Comparison of ENCODE assay signal across 1 cellular context in genomic region chr1:32773764-32774463, GRCh38.
TF ChIP-seq lines count a peak whose summit lies in the region.

No MANE protein-coding gene starts in this region.

TF ChIP-seq in K562, 482 proteins besides CTCF, POLR2A, EP300 and RAD21 (continued from another document):
- no peak for TF ChIP-seq TCF7 (IDR thresholded peaks at IDR 0.05; ENCODE audit: borderline replicate concordance)
- peak; percentile 13; the same call in 1 of the 2 replicates for TF ChIP-seq FOXP1 (CRISPR knock-in tag; IDR thresholded peaks at IDR 0.05)
- TF ChIP-seq GATAD2B (IDR thresholded peaks at IDR 0.05; ENCODE audit: borderline replicate concordance): no peak
- 0 out of 2 replicates have a peak, but pooled peaks have one; percentile 10 for TF ChIP-seq CREB5 (CRISPR knock-in tag; IDR thresholded peaks at IDR 0.05)
- TF ChIP-seq POLR2G (IDR thresholded peaks at IDR 0.05; ENCODE audit: low read depth, low read length): peak; percentile 59
- 0 out of 2 replicates have a peak, but pooled peaks have one; percentile 28 for TF ChIP-seq TCFL5 (CRISPR knock-in tag; conservative IDR thresholded peaks at IDR 0.05)
- TF ChIP-seq NFATC3 (IDR thresholded peaks at IDR 0.05): no peak
- TF ChIP-seq MAZ (CRISPR knock-in tag; conservative IDR thresholded peaks at IDR 0.05 in 1 of 2, IDR thresholded peaks at IDR 0.05 in 1 of 2): peak in 1 of 2 experiments; percentile 55; a peak in 2 of 4 replicates
- no peak for TF ChIP-seq POLR2H (tag; IDR thresholded peaks at IDR 0.05; ENCODE audit: low read depth)
- TF ChIP-seq TAF9B (IDR thresholded peaks at IDR 0.05; ENCODE audit: partially characterized antibody): no peak
- 0 out of 2 replicates have a peak, but pooled peaks have one; percentile 25 for TF ChIP-seq KLF10 (CRISPR knock-in tag; IDR thresholded peaks at IDR 0.05)
- TF ChIP-seq TRIM25 (IDR thresholded peaks at IDR 0.05; ENCODE audit: borderline replicate concordance): no peak
- peak; percentile 75 for TF ChIP-seq POLR2B (IDR thresholded peaks at IDR 0.05; ENCODE audit: low read depth, partially characterized antibody)
- peak; percentile 46; the same call in 1 of the 2 replicates for TF ChIP-seq ZNF644 (tag; IDR thresholded peaks at IDR 0.05; ENCODE audit: low read depth)
- TF ChIP-seq CCNT2 (IDR thresholded peaks at IDR 0.05; ENCODE audit: borderline replicate concordance, extremely low read depth, insufficient read length, low read depth, low read length): no peak
- no peak for TF ChIP-seq MBD2 (IDR thresholded peaks at IDR 0.05; ENCODE audit: borderline replicate concordance, low read depth)
- TF ChIP-seq ZNF695 (CRISPR knock-in tag; IDR thresholded peaks at IDR 0.05): 0 out of 2 replicates have a peak, but pooled peaks have one; percentile 5
- 0 out of 2 replicates have a peak, but pooled peaks have one; percentile 13 for TF ChIP-seq ILF3 (IDR thresholded peaks at IDR 0.05; ENCODE audit: borderline replicate concordance)
- 0 out of 2 replicates have a peak, but pooled peaks have one; percentile 13 for TF ChIP-seq RAD51 (IDR thresholded peaks at IDR 0.05; ENCODE audit: borderline replicate concordance, low read depth)
- peak; percentile 59; the same call in 1 of the 2 replicates for TF ChIP-seq PHB (CRISPR knock-in tag; IDR thresholded peaks at IDR 0.05)
- peak; percentile 27; the same call in 1 of the 2 replicates for TF ChIP-seq AFF4 (CRISPR knock-in tag; IDR thresholded peaks at IDR 0.05)
- TF ChIP-seq RBM22 (IDR thresholded peaks at IDR 0.05; ENCODE audit: low read depth, low read length, poor library complexity, severe bottlenecking): peak; percentile 4
- no peak for TF ChIP-seq SRSF3 (IDR thresholded peaks at IDR 0.05; ENCODE audit: insufficient read depth, low read length)
- 0 out of 2 replicates have a peak, but pooled peaks have one; percentile 12 for TF ChIP-seq ZNF3 (CRISPR knock-in tag; IDR thresholded peaks at IDR 0.05)
- TF ChIP-seq ATF1 (CRISPR knock-in tag; IDR thresholded peaks at IDR 0.05): no peak
- no peak for TF ChIP-seq ATF1 (tag; IDR thresholded peaks at IDR 0.05)
- TF ChIP-seq THRB (CRISPR knock-in tag; conservative IDR thresholded peaks at IDR 0.05): peak; percentile 18
- 0 out of 2 replicates have a peak, but pooled peaks have one; percentile 10 for TF ChIP-seq ZNF764 (CRISPR knock-in tag; IDR thresholded peaks at IDR 0.05; ENCODE audit: low read depth)
- 0 out of 2 replicates have a peak, but pooled peaks have one; percentile 77 for TF ChIP-seq ZNF717 (CRISPR knock-in tag; IDR thresholded peaks at IDR 0.05)
- TF ChIP-seq E2F3 (CRISPR knock-in tag; IDR thresholded peaks at IDR 0.05): peak; percentile 7; the same call in 1 of the 2 replicates
- peak; percentile 34 for TF ChIP-seq ARHGAP35 (IDR thresholded peaks at IDR 0.05; ENCODE audit: partially characterized antibody)
- no peak for TF ChIP-seq MAX (CRISPR knock-in tag; IDR thresholded peaks at IDR 0.05)
- TF ChIP-seq MTA3 (IDR thresholded peaks at IDR 0.05; ENCODE audit: borderline replicate concordance): peak; percentile 54; the same call in 1 of the 2 replicates
- no peak for TF ChIP-seq BRD9 (IDR thresholded peaks at IDR 0.05; ENCODE audit: low read depth, partially characterized antibody)
- no peak for TF ChIP-seq LARP7 (IDR thresholded peaks at IDR 0.05)
- 0 out of 2 replicates have a peak, but pooled peaks have one; percentile 25 for TF ChIP-seq ZNF263 (CRISPR knock-in tag; IDR thresholded peaks at IDR 0.05; ENCODE audit: borderline replicate concordance)
- TF ChIP-seq HNRNPLL (IDR thresholded peaks at IDR 0.05; ENCODE audit: low read depth, low read length, poor library complexity, severe bottlenecking): no peak
- TF ChIP-seq ZFPM2 (CRISPR knock-in tag; IDR thresholded peaks at IDR 0.05): peak; percentile 68; the same call in 1 of the 2 replicates
- TF ChIP-seq RBM17 (IDR thresholded peaks at IDR 0.05; ENCODE audit: borderline replicate concordance, low read depth, low read length): no peak
TF ChIP-seq in K562: peak in this region for 41.
